ENCODE assay signal across 21 cellular contexts in genomic region chr5:170700503-170700902, GRCh38.
"Had no signal": no experiment of that assay in that cellular context is flagged by ENCODE, and none has a peak within 500 bp of the region (broad histone marks: within the 10 kb centered on the region; RNA-seq: fewer than 3 reads in every experiment).

No MANE protein-coding gene starts in this region.

- DNase-seq: colonic mucosa; cortex of kidney; effector CD8-positive, alpha-beta T cell; effector memory CD8-positive, alpha-beta T cell; erythroblast; esophagus squamous epithelium; foreskin fibroblast; foreskin melanocyte; gastrocnemius medialis; glutamatergic neuron; heart right ventricle; hippocampal formation; left cardiac atrium; left lung; left ventricle myocardium superior; lower lobe of right lung; mesenchymal stem cell; mucosa of descending colon; naive B cell had no signal

- H3K4me3 ChIP-seq: colonic mucosa, esophagus squamous epithelium, gastrocnemius medialis, heart right ventricle, left lung, lower lobe of right lung, mucosa of descending colon had no signal

- ATAC-seq: effector memory CD8-positive, alpha-beta T cell; esophagus mucosa; gastrocnemius medialis; heart right ventricle; left cardiac atrium; left lung; left ventricle myocardium superior; lower lobe of right lung; mucosa of descending colon had no signal

- H3K4me1 ChIP-seq: colonic mucosa, esophagus squamous epithelium, gastrocnemius medialis, heart right ventricle, left lung, lower lobe of right lung had no signal

- H3K9me3 ChIP-seq: colonic mucosa, esophagus squamous epithelium, gastrocnemius medialis, heart right ventricle, left lung, lower lobe of right lung, mucosa of descending colon had no signal

- H3K27me3 ChIP-seq: colonic mucosa, gastrocnemius medialis had no signal

- H3K36me3 ChIP-seq: colonic mucosa, esophagus squamous epithelium, gastrocnemius medialis, heart right ventricle, left lung, lower lobe of right lung had no signal

- H3K27ac ChIP-seq: colonic mucosa, epithelial cell of prostate, esophagus squamous epithelium, gastrocnemius medialis, heart right ventricle, left lung, lower lobe of right lung had no signal
